In the genomic region with DNA sequence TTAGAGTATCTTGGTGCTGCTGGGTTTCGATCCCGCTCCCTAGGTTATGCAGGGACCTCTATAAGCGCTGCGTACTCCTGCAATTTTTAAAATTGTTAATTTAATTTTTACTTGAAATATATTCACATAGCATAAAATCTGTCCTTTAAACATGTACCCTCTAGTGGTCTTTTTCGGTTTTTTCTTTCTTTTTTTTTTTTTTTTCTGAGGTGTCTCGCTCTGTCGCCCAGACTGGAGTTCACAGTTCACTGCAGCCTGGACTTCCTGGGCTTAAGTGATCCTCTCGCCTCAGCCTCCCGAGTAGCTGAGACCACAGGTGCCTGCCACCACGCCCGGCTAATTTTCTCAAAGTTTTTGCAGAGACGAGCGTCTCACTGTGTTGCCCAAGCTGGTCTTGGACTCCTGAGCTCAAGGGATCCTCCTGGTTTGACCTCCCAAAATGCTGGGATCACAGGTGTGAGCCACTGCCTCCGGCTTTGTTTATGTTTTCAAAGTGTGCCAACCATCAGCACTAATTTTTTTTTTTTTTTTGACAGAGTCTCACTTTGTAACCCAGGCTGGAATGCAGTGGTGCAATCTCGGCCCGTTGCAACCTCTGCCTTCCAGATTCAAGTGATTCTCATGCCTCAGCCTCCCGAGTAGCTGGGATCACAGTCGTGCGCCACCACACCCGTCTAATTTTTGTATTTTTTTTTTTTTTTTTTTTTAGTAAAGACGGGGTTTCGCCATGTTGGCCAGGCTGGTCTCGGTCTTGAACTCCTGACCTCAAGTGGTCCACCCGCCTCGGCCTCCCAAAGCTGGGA, we compare ENCODE assay signal across 8 cellular contexts. TPM values are rescaled to one million over a fixed set of nuclear protein-coding genes. Genes with fewer than 3 reads are reported as not detected.
A peak's percentile ranks its signal among the peaks of the same experiment; 100 is the strongest.
DNase-seq lines count a peak whose midpoint lies in the region; FAIRE-seq and TF ChIP-seq lines count a peak whose summit lies in the region.

No MANE protein-coding gene starts in this region.

- DNase-seq in GM12864 (ENCODE audit: low read depth) (no peak), HFF-Myc (ENCODE audit: extremely low read depth, low read depth) (no peak), SK-N-MC (ENCODE audit: low read depth, low spot score) (no peak), fibroblast of pulmonary artery (ENCODE audit: low read depth) (no peak), retinal pigment epithelial cell (ENCODE audit: low read depth) (no peak), T1000 (lab: John Stamatoyannopoulos, UW) (no peak), GM12892 (ENCODE audit: insufficient read length) (no peak), pons (ENCODE audit: low spot score) (no peak)

- H3K9me3 ChIP-seq in SK-N-MC (ENCODE audit: low read depth, low read length) = peaks cover 15% of the 10 kb centered on the region; the same call in 1 of the 2 replicates

- H3K4me3 ChIP-seq in GM12864 (ENCODE audit: low read depth, low read length) (peak overlapping the region; percentile 94), HFF-Myc (replicated peaks; ENCODE audit: low read depth, low read length) (peak overlapping the region; percentile 79), SK-N-MC (peak overlapping the region; percentile 87), fibroblast of pulmonary artery (replicated peaks; ENCODE audit: low read depth, low read length) (peak overlapping the region; percentile 75), retinal pigment epithelial cell (ENCODE audit: low read length) (peak overlapping the region; percentile 85)

- no peak for FAIRE-seq in GM12892 (lab: Jason Lieb, UNC)

- TF ChIP-seq CTCF in GM12864 (IDR thresholded peaks at IDR 0.05; ENCODE audit: low read depth, low read length, missing control alignments) = peak; percentile 34
- TF ChIP-seq CTCF in HFF-Myc (IDR thresholded peaks at IDR 0.05; ENCODE audit: low read depth, low read length, missing control alignments) = peak; percentile 10
- peak; percentile 34 for TF ChIP-seq CTCF in fibroblast of pulmonary artery (IDR thresholded peaks at IDR 0.05; ENCODE audit: low read length, missing control alignments)
- peak; percentile 21 for TF ChIP-seq CTCF in retinal pigment epithelial cell (conservative IDR thresholded peaks at IDR 0.05; ENCODE audit: low read depth, low read length)

- no peak for TF ChIP-seq POLR2A in GM12892 (IDR thresholded peaks at IDR 0.05; ENCODE audit: low read depth, low read length)

- peak overlapping the region; percentile 96 for H3K9ac ChIP-seq in SK-N-MC (ENCODE audit: insufficient read length)

- peaks cover 30% of the 10 kb centered on the region for H3K36me3 ChIP-seq in SK-N-MC (ENCODE audit: insufficient read depth, low read length)

- H3K27ac ChIP-seq in SK-N-MC = no peak overlapping the region

RNA-seq across cellular contexts. Expression of gene MOB1A, which starts 0.6 kb away (rescaled TPM):
- 136 TPM for polyA plus RNA-seq in GM12892 (2012; ENCODE audit: missing spikeins)

RNA-seq across cellular contexts. Expression of gene MTHFD2, which starts 19.2 kb away (rescaled TPM):
- polyA plus RNA-seq in GM12892 (2012; ENCODE audit: missing spikeins) = 171 TPM

RNA-seq across cellular contexts. Expression of gene BOLA3, which starts 31.6 kb away (rescaled TPM):
- polyA plus RNA-seq in GM12892 (2012; ENCODE audit: missing spikeins) = 132 TPM
